1 cellular context compared by ENCODE assay signal in the genomic region with DNA sequence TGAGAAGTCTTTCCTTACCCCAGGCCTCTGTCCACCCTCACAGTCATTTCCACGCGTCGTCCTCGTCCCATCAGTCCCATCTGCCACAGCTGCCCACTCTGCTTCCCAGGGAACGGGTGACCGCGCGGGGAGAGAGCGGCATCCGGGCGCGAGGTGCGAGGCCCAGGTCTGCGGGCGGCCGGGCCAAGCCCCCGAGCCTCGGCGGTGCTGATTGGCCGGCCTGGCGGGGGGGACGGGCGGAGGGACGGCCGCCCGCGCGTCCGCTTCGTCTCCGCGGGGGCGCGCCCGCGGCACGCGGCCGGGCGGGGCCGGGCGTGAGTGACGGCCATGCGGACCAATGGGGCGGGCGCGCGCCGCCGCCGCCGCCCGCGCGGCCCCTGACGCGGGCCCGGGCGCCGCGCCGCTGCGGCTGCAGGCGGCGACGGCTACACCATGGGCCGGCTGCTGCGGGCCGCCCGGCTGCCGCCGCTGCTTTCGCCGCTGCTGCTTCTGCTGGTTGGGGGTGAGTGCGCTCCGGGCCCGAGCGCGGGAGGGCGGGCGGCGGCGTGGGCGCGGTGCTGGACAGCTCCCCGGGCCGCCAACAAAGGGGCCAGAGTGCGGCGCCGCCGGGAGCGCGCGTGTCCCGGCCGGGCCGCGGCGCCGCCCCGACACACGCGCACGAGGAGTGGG.
TF ChIP-seq lines count a peak whose summit lies in the region.

A gene with protein sequence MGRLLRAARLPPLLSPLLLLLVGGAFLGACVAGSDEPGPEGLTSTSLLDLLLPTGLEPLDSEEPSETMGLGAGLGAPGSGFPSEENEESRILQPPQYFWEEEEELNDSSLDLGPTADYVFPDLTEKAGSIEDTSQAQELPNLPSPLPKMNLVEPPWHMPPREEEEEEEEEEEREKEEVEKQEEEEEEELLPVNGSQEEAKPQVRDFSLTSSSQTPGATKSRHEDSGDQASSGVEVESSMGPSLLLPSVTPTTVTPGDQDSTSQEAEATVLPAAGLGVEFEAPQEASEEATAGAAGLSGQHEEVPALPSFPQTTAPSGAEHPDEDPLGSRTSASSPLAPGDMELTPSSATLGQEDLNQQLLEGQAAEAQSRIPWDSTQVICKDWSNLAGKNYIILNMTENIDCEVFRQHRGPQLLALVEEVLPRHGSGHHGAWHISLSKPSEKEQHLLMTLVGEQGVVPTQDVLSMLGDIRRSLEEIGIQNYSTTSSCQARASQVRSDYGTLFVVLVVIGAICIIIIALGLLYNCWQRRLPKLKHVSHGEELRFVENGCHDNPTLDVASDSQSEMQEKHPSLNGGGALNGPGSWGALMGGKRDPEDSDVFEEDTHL (plus strand): TSS at position 398 of the 669 bp plus-strand sequence. CDS start 35 bp downstream, at position 433.

TF ChIP-seq in SK-N-SH, 30 proteins besides CTCF, POLR2A, EP300 and RAD21 (continued from another document):
- TF ChIP-seq, protein P1, sequence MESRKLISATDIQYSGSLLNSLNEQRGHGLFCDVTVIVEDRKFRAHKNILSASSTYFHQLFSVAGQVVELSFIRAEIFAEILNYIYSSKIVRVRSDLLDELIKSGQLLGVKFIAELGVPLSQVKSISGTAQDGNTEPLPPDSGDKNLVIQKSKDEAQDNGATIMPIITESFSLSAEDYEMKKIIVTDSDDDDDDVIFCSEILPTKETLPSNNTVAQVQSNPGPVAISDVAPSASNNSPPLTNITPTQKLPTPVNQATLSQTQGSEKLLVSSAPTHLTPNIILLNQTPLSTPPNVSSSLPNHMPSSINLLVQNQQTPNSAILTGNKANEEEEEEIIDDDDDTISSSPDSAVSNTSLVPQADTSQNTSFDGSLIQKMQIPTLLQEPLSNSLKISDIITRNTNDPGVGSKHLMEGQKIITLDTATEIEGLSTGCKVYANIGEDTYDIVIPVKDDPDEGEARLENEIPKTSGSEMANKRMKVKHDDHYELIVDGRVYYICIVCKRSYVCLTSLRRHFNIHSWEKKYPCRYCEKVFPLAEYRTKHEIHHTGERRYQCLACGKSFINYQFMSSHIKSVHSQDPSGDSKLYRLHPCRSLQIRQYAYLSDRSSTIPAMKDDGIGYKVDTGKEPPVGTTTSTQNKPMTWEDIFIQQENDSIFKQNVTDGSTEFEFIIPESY (IDR thresholded peaks at IDR 0.05; ENCODE audit: borderline replicate concordance, low read depth), result no peak
- TF ChIP-seq TAF1 (IDR thresholded peaks at IDR 0.05; ENCODE audit: borderline replicate concordance, low read depth, low read length), result no peak
